Comparison of ENCODE assay signal across 23 cellular contexts in the genomic region with DNA sequence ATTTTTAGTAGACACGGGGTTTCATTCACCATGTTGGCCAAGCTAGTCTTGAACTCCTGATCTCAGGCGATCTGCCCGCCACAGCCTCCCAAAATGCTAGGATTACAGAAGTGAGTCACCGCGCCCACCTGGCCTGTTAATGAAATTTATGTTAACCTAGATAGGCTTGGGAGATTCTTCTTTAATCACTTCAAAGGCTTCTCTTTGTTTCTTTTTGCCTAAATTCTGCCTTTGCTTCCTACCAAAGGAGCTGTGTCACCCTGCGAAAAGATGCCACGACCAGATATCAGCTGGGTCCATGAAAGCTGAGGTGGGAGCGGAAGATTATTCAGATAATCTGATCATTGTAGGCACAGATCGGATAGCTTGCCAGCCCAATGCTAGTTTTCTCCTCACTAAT.
DNase-seq lines count a peak whose midpoint lies in the region; ATAC-seq, FAIRE-seq and TF ChIP-seq lines count a peak whose summit lies in the region.
"Had no signal": no experiment of that assay in that cellular context is flagged by ENCODE, and none has a peak within 500 bp of the region (broad histone marks: within the 10 kb centered on the region; RNA-seq: fewer than 3 reads in every experiment).

No MANE protein-coding gene starts in this region.

- H3K27ac ChIP-seq in HepG2 (ENCODE audit: extremely low read length, insufficient read depth, low read length) (no peak overlapping the region), right lobe of liver (no peak overlapping the region), trophoblast cell (ENCODE audit: low read depth, low read length) (no peak overlapping the region), aorta (ENCODE audit: low read depth in 1 of 2, low read length in 2 of 2) (no peak overlapping the region)
- H3K27ac ChIP-seq: 22Rv1; A549; BLaER1 treated with 17β-estradiol and CSF1 and Interleukin-3, amounts not matched to agents 10 nM and 100 nM; C4-2B had no signal

- H4K20me1 ChIP-seq in HepG2 (ENCODE audit: insufficient read depth, low read length): 0 out of 2 replicates have a peak, but pooled peaks cover 3% of the 10 kb centered on the region

- TF ChIP-seq EP300 in HepG2 (IDR thresholded peaks at IDR 0.05; ENCODE audit: low read depth in 2 of 2, low read length in 2 of 2) (no peak), HepG2 (CRISPR knock-in tag; IDR thresholded peaks at IDR 0.05; ENCODE audit: borderline replicate concordance) (no peak)

- H3K27me3 ChIP-seq in HepG2 (ENCODE audit: control insufficient read depth in 1 of 2, insufficient read depth in 2 of 2, low read length in 2 of 2) (no peaks in the 10 kb centered on the region), right lobe of liver (no peaks in the 10 kb centered on the region), trophoblast cell (ENCODE audit: insufficient read depth, low read length) (no peaks in the 10 kb centered on the region), aorta (ENCODE audit: control insufficient read depth in 1 of 2, insufficient read depth in 2 of 2, low read length in 1 of 2) (no peaks in the 10 kb centered on the region)
- H3K27me3 ChIP-seq: BLaER1 treated with 17β-estradiol and CSF1 and Interleukin-3, amounts not matched to agents 10 nM and 100 nM had no signal

- H2AK5ac ChIP-seq in trophoblast cell (ENCODE audit: low read length): no peak overlapping the region

- no peak overlapping the region for H3K4ac ChIP-seq in trophoblast cell (ENCODE audit: low read depth, low read length)

- H3K36me3 ChIP-seq in HepG2 (replicated peaks in 1 of 2; ENCODE audit: control insufficient read depth in 1 of 2, insufficient read depth in 2 of 2, low read length in 2 of 2) (peaks cover 0 to 3% of the 10 kb centered on the region in 2 experiments; a peak in 2 of 5 replicates), right lobe of liver (no peaks in the 10 kb centered on the region), trophoblast cell (ENCODE audit: control insufficient read depth in 1 of 2, insufficient read depth in 2 of 2, low read length in 2 of 2) (no peaks in the 10 kb centered on the region), aorta (ENCODE audit: control insufficient read depth in 1 of 2, insufficient read depth in 2 of 2, low read length in 1 of 2) (no peaks in the 10 kb centered on the region)

- no peak overlapping the region for H3K23ac ChIP-seq in trophoblast cell (ENCODE audit: low read length)

- POLR2A ChIA-PET in HepG2 (lab: Yijun Ruan, JAX): no interaction called here

- TF ChIP-seq CTCF in HepG2 (CRISPR knock-in tag; IDR thresholded peaks at IDR 0.05): no peak
- no peak for TF ChIP-seq CTCF in right lobe of liver (IDR thresholded peaks at IDR 0.05)

- no peak for FAIRE-seq in HepG2 (lab: Jason Lieb, UNC)
- FAIRE-seq: A549, D721Med, G401.6, GM12891, GM19239 had no signal

- H3K9me3 ChIP-seq in HepG2 (ENCODE audit: low read length) (no peaks in the 10 kb centered on the region), right lobe of liver (no peaks in the 10 kb centered on the region), trophoblast cell (ENCODE audit: insufficient read depth, low read depth, low read length) (peaks cover 1% of the 10 kb centered on the region), aorta (ENCODE audit: control insufficient read depth, low read length) (no peaks in the 10 kb centered on the region)
- H3K9me3 ChIP-seq: A549; BLaER1 treated with 17β-estradiol and CSF1 and Interleukin-3, amounts not matched to agents 10 nM and 100 nM; Caco-2 had no signal

- H3K79me2 ChIP-seq in HepG2 (ENCODE audit: insufficient read depth, low read length) (no peaks in the 10 kb centered on the region), trophoblast cell (ENCODE audit: control insufficient read depth, insufficient read depth, low read length, poor library complexity) (no peaks in the 10 kb centered on the region)

- 90% methylated on average over 9 of the region's 9 CpGs for WGBS in HepG2 (ENCODE audit: low lambda C conversion rate)
- whole genome bisulfite sequencing in right lobe of liver (ENCODE audit: insufficient coverage, low coverage, low lambda C conversion rate, missing lambda C conversion rate): 88% methylated on average over 7 of the region's 9 CpGs
- no CpG with 5 or more reads among the region's 9 CpGs for WGBS in trophoblast cell (ENCODE audit: extremely low coverage, insufficient coverage, insufficient read length)
- WGBS in aorta, 2 donors: 97 to 99% methylated on average over 9 of the region's 9 CpGs

- no TSS peak for BruUV-seq in HepG2 (replicated peaks; lab: Mats Ljungman, UMichigan)

- in situ Hi-C loops in HepG2 (cut with HindIII; ENCODE audit: extremely low pct_ligation_motif_present, low pct_unique_long_range_greater_than_20kb): no loop called here

- no peak overlapping the region for H2BK5ac ChIP-seq in trophoblast cell (ENCODE audit: low read depth, low read length, poor library complexity)

- no peaks in the 10 kb centered on the region for H3K4me1 ChIP-seq in HepG2 (ENCODE audit: insufficient read depth, low read length)
- no peaks in the 10 kb centered on the region for H3K4me1 ChIP-seq in right lobe of liver
- H3K4me1 ChIP-seq in trophoblast cell (ENCODE audit: control insufficient read depth in 1 of 2, insufficient read depth in 2 of 2, low read length in 2 of 2): peaks cover 0 to 3% of the 10 kb centered on the region in 2 experiments
- H3K4me1 ChIP-seq in aorta (ENCODE audit: control insufficient read depth in 1 of 2, insufficient read depth in 2 of 2, low read length in 2 of 2): no peaks in the 10 kb centered on the region
- H3K4me1 ChIP-seq: A549, Caco-2 had no signal

- peak overlapping the region; percentile 9 for H2BK12ac ChIP-seq in trophoblast cell (ENCODE audit: low read length)

- no peak overlapping the region for H4K8ac ChIP-seq in trophoblast cell (ENCODE audit: low read depth, low read length)

- intact Hi-C loops in HepG2 (cut with micrococcal nuclease; ENCODE audit: unreplicated experiment): no loop called here
- intact Hi-C loops in right lobe of liver (cut with DNase I): no loop called here
- intact Hi-C loops in aorta (cut with DNase I): loop anchor here in 1 of 2 donors (10.0 kb wide), 1 partner anchor 69 kb away; no protein-coding TSS in a partner anchor

- H2AFZ ChIP-seq in HepG2 (ENCODE audit: low read length): no peak overlapping the region
- H2AFZ ChIP-seq in trophoblast cell (ENCODE audit: insufficient read depth, low read length, poor library complexity): no peak overlapping the region

- no peak overlapping the region for H3K9ac ChIP-seq in HepG2 (ENCODE audit: insufficient read depth, low read depth, low read length)
- H3K9ac ChIP-seq in trophoblast cell (ENCODE audit: low read length): no peak overlapping the region
- H3K9ac ChIP-seq: BLaER1 treated with 17β-estradiol and CSF1 and Interleukin-3, amounts not matched to agents 10 nM and 100 nM had no signal

- peak overlapping the region; percentile 20 for H2BK120ac ChIP-seq in trophoblast cell (ENCODE audit: insufficient read depth, low read length, poor library complexity)

- ATAC-seq in HepG2 (no peak), right lobe of liver (no peak), aorta (ENCODE audit: low FRiP score) (no peak)
- ATAC-seq: A549; CD8-positive, alpha-beta T cell had no signal

- no peak for TF ChIP-seq RAD21 in HepG2 (CRISPR knock-in tag; IDR thresholded peaks at IDR 0.05)

- no peak overlapping the region for H4K91ac ChIP-seq in trophoblast cell (ENCODE audit: low read depth, low read length)

- no peak overlapping the region for H3K4me2 ChIP-seq in HepG2 (ENCODE audit: low read depth, low read length)
- H3K4me2 ChIP-seq in trophoblast cell (ENCODE audit: low read length): no peak overlapping the region
- H3K4me2 ChIP-seq: A549; BLaER1 treated with 17β-estradiol and CSF1 and Interleukin-3, amounts not matched to agents 10 nM and 100 nM had no signal

- no peak overlapping the region for H3K18ac ChIP-seq in trophoblast cell (ENCODE audit: low read length)

- DNase-seq in NCI-H82 (lab: John Stamatoyannopoulos, UW) (peak; percentile 27), NCI-H82 treated with DMSO at 0.1 percent for 48 hours (lab: John Stamatoyannopoulos, UW; ENCODE audit: unreplicated experiment) (no peak), HepG2 (ENCODE audit: low spot score) (no peak), right lobe of liver (no peak), mesenteric fat pad (ENCODE audit: low spot score) (peak; percentile 59), trophoblast cell (no peak), NCI-H1048 (lab: John Stamatoyannopoulos, UW) (no peak), aorta (no peak)
- DNase-seq: AML-193; Caco-2; Calu3; CD4-positive, alpha-beta T cell; CD8-positive, alpha-beta T cell; DMS79 treated with DMSO at 0.1 percent for 48 hours; GF-D8 had no signal

- H3K79me1 ChIP-seq in trophoblast cell (ENCODE audit: low read length): no peaks in the 10 kb centered on the region

- H3K14ac ChIP-seq in trophoblast cell (ENCODE audit: low read length): no peak overlapping the region

- CTCF ChIA-PET in HepG2 (lab: Yijun Ruan, JAX; ENCODE audit: low intra/inter-chr PET ratio, low total read pairs): no interaction called here

- no peak overlapping the region for H3K4me3 ChIP-seq in HepG2 (replicated peaks in 1 of 3; ENCODE audit: insufficient read depth in 1 of 3, low read depth in 2 of 3, low read length in 3 of 3)
- H3K4me3 ChIP-seq in right lobe of liver: no peak overlapping the region
- no peak overlapping the region for H3K4me3 ChIP-seq in trophoblast cell (ENCODE audit: low read depth, low read length)
- H3K4me3 ChIP-seq in aorta (ENCODE audit: low read length in 2 of 2): no peak overlapping the region
- H3K4me3 ChIP-seq: A549; BLaER1 treated with 17β-estradiol and CSF1 and Interleukin-3, amounts not matched to agents 10 nM and 100 nM had no signal

- TF ChIP-seq POLR2A in HepG2 (IDR thresholded peaks at IDR 0.05; ENCODE audit: insufficient read depth in 1 of 2, low read depth in 2 of 2, low read length in 2 of 2): no peak
- no peak for TF ChIP-seq POLR2A in right lobe of liver (IDR thresholded peaks at IDR 0.05)

- H4K12ac ChIP-seq in trophoblast cell (ENCODE audit: low read depth, low read length): no peak overlapping the region

TF ChIP-seq in HepG2, 621 proteins besides CTCF, POLR2A, EP300 and RAD21:
- TF ChIP-seq RBM22 (optimal IDR thresholded peaks at IDR 0.05; ENCODE audit: low read length): peak; percentile 68
- TF ChIP-seq ZNF143 (CRISPR knock-in tag; IDR thresholded peaks at IDR 0.05): no peak
- no peak for TF ChIP-seq SMAD1 (CRISPR knock-in tag; IDR thresholded peaks at IDR 0.05; ENCODE audit: borderline replicate concordance, low read depth)
- TF ChIP-seq, protein P1, sequence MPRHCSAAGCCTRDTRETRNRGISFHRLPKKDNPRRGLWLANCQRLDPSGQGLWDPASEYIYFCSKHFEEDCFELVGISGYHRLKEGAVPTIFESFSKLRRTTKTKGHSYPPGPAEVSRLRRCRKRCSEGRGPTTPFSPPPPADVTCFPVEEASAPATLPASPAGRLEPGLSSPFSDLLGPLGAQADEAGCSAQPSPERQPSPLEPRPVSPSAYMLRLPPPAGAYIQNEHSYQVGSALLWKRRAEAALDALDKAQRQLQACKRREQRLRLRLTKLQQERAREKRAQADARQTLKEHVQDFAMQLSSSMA (CRISPR knock-in tag; IDR thresholded peaks at IDR 0.05): no peak

Comparison
In these comparisons a context has a peak if more than half of its experiments do, and no peak if none do; other contexts are left out.
1. DNase-seq: peak in NCI-H82 (single experiment) and mesenteric fat pad (single experiment); none in NCI-H82 treated with DMSO at 0.1 percent for 48 hours (single experiment), HepG2 (single experiment), right lobe of liver (0 of 3), trophoblast cell (0 of 2), NCI-H1048 (single experiment) and aorta (0 of 2).